Comparison of ENCODE assay signal across 15 cellular contexts in the genomic region with DNA sequence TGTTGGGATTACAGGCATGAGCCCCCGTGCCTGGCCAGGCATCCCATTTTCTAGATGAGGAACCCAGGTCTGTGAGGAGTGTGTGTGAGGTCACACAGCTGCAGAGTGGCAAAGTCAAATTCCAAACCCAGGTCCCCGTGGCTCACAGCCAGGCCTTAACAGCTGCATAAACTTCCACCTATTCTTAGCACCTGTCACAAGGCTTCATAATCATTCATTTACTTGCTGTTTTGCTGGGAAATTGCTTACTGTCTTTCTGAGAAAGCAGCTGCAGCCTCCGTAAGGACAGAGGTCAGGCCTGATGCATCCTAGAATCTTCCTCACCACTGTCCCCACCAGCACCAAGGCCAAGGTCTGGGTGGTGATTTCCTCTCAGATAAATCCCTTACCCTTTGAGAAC.
DNase-seq lines count a peak whose midpoint lies in the region; ATAC-seq and TF ChIP-seq lines count a peak whose summit lies in the region.
"Had no signal": no experiment of that assay in that cellular context is flagged by ENCODE, and none has a peak within 500 bp of the region (broad histone marks: within the 10 kb centered on the region; RNA-seq: fewer than 3 reads in every experiment).

No MANE protein-coding gene starts in this region.

- H3K27me3 Mint-ChIP-seq in glutamatergic neuron (ENCODE audit: unreplicated experiment) = peaks cover 4% of the 10 kb centered on the region

- H3K9ac ChIP-seq in BLaER1 = no peak overlapping the region
- H3K9ac ChIP-seq in BLaER1 treated with 17β-estradiol and CSF1 and Interleukin-3, amounts not matched to agents 10 nM and 100 nM = no peak overlapping the region

- H3K27me3 ChIP-seq in BLaER1 = no peaks in the 10 kb centered on the region
- peaks cover 0 to 53% (median 0%) of the 10 kb centered on the region in 11 experiments; a peak in 6 of 22 replicates for H3K27me3 ChIP-seq in BLaER1 treated with 17β-estradiol and CSF1 and Interleukin-3, amounts not matched to agents 10 nM and 100 nM
- H3K27me3 ChIP-seq in breast epithelium = no peaks in the 10 kb centered on the region

- intact Hi-C loops in breast epithelium (cut with DNase I; ENCODE audit: low total_unique reads) = no loop called here

- H3K36me3 ChIP-seq in BLaER1 (no peaks in the 10 kb centered on the region), breast epithelium (no peaks in the 10 kb centered on the region)
- no peaks in the 10 kb centered on the region for H3K36me3 ChIP-seq in BLaER1 treated with 17β-estradiol and CSF1 and Interleukin-3, amounts not matched to agents 10 nM and 100 nM
- H3K36me3 ChIP-seq: neutrophil had no signal

- H3K4me3 ChIP-seq in BLaER1 = no peak overlapping the region
- no peak overlapping the region for H3K4me3 ChIP-seq in BLaER1 treated with 17β-estradiol and CSF1 and Interleukin-3, amounts not matched to agents 10 nM and 100 nM
- no peak overlapping the region for H3K4me3 ChIP-seq in breast epithelium
- H3K4me3 ChIP-seq: lung, PC-9, skin epidermis had no signal

- H3K9me3 ChIP-seq in BLaER1 (no peaks in the 10 kb centered on the region), breast epithelium (no peaks in the 10 kb centered on the region)
- H3K9me3 ChIP-seq in BLaER1 treated with 17β-estradiol and CSF1 and Interleukin-3, amounts not matched to agents 10 nM and 100 nM (replicated peaks in 1 of 11) = no peaks in the 10 kb centered on the region
- H3K9me3 ChIP-seq: neutrophil had no signal

- H3K36me3 Mint-ChIP-seq in glutamatergic neuron (ENCODE audit: unreplicated experiment) = no peaks in the 10 kb centered on the region
- H3K36me3 Mint-ChIP-seq: IgD-negative memory B cell had no signal

- H3K4me1 ChIP-seq in BLaER1 (peaks cover 39% of the 10 kb centered on the region), breast epithelium (no peaks in the 10 kb centered on the region)
- H3K4me1 ChIP-seq in BLaER1 treated with 17β-estradiol and CSF1 and Interleukin-3, amounts not matched to agents 10 nM and 100 nM = peaks cover 14 to 34% (median 23%) of the 10 kb centered on the region in 10 experiments

- H3K4me2 ChIP-seq in BLaER1 = peak overlapping the region; percentile 59
- peak overlapping the region in 9 of 11 experiments; percentile 52 to 79 (median 61); a peak in 16 of 22 replicates for H3K4me2 ChIP-seq in BLaER1 treated with 17β-estradiol and CSF1 and Interleukin-3, amounts not matched to agents 10 nM and 100 nM
- H3K4me2 ChIP-seq: PC-9 had no signal

- DNase-seq in NCI-H69 (lab: John Stamatoyannopoulos, UW) = peak; percentile 66
- no peak for DNase-seq in glutamatergic neuron
- no peak for DNase-seq in breast epithelium (ENCODE audit: low spot score in 2 of 2)
- no peak for DNase-seq in GM03348 (ENCODE audit: low spot score)
- DNase-seq: activated CD4-positive, alpha-beta T cell treated with anti-CD3 and anti-CD28 coated beads for 1 hour; cortex of kidney; PC-9; T-cell had no signal

- H3K9me3 Mint-ChIP-seq in glutamatergic neuron (ENCODE audit: unreplicated experiment) = peaks cover 3% of the 10 kb centered on the region
- H3K9me3 Mint-ChIP-seq: T-cell had no signal

- no peak overlapping the region for H3K27ac ChIP-seq in BLaER1
- H3K27ac ChIP-seq in BLaER1 treated with 17β-estradiol and CSF1 and Interleukin-3, amounts not matched to agents 10 nM and 100 nM = no peak overlapping the region
- no peak overlapping the region for H3K27ac ChIP-seq in breast epithelium
- H3K27ac ChIP-seq: neutrophil, PC-9 had no signal

- H3K27ac Mint-ChIP-seq in glutamatergic neuron (ENCODE audit: unreplicated experiment) = peak overlapping the region; percentile 62
- H3K27ac Mint-ChIP-seq: IgD-negative memory B cell had no signal

- H4K20me1 ChIP-seq in BLaER1 = no peaks in the 10 kb centered on the region
- H4K20me1 ChIP-seq in BLaER1 treated with 17β-estradiol and CSF1 and Interleukin-3, amounts not matched to agents 10 nM and 100 nM = peaks cover 0 to 73% (median 6%) of the 10 kb centered on the region in 11 experiments; a peak in 9 of 22 replicates

- no peak for ATAC-seq in HG03432 (IDR thresholded peaks at IDR 0.05; ENCODE audit: unreplicated experiment)

- peaks cover 25% of the 10 kb centered on the region for H3K4me1 Mint-ChIP-seq in glutamatergic neuron (ENCODE audit: low read depth, unreplicated experiment)

- TF ChIP-seq CTCF in glutamatergic neuron (IDR thresholded peaks at IDR 0.05; ENCODE audit: partially characterized antibody, unreplicated experiment) = no peak
- TF ChIP-seq CTCF in breast epithelium (IDR thresholded peaks at IDR 0.05) = no peak

- no peak overlapping the region for H3K4me3 Mint-ChIP-seq in glutamatergic neuron (ENCODE audit: unreplicated experiment)

- TF ChIP-seq POLR2A in breast epithelium (IDR thresholded peaks at IDR 0.05) = no peak
